8 cellular contexts compared by ENCODE assay signal in genomic region chr12:2811791-2812190, GRCh38. TPM values are rescaled to one million over a fixed set of nuclear protein-coding genes. Genes with fewer than 3 reads are reported as not detected.
A peak's percentile ranks its signal among the peaks of the same experiment; 100 is the strongest.
DNase-seq lines count a peak whose midpoint lies in the region; ATAC-seq and TF ChIP-seq lines count a peak whose summit lies in the region.

No MANE protein-coding gene starts in this region.

- no peaks in the 10 kb centered on the region for H3K9me2 ChIP-seq in Karpas-422 (replicated peaks; ENCODE audit: insufficient read depth, low read length)

- CTCF ChIA-PET in BJ (lab: Yijun Ruan, JAX): interaction anchor here (2.8 kb wide), 1 partner anchor 28 kb away, joined by 12 read pairs; no protein-coding TSS in a partner anchor

- H3K27ac ChIP-seq in Karpas-422 (ENCODE audit: low read length) (peak overlapping the region; percentile 66), coronary artery (no peak overlapping the region)

- H3K4me3 Mint-ChIP-seq in natural killer cell treated with Interleukin-12 subunit alpha and Interleukin-12 subunit beta and Interleukin-15 and Interleukin-18, amount 100 ng/mL, for 72 hours: peak overlapping the region; percentile 100

- H3K36me3 ChIP-seq in BJ (ENCODE audit: control insufficient read depth, insufficient read depth, low read length): no peaks in the 10 kb centered on the region
- H3K36me3 ChIP-seq in Karpas-422 (ENCODE audit: insufficient read depth, low read length): peaks cover 8% of the 10 kb centered on the region; the same call in 1 of the 2 replicates

- H3K27ac Mint-ChIP-seq in natural killer cell treated with Interleukin-12 subunit alpha and Interleukin-12 subunit beta and Interleukin-15 and Interleukin-18, amount 100 ng/mL, for 72 hours: peak overlapping the region; percentile 93 to 99

- peaks cover 35% of the 10 kb centered on the region for H3K79me2 ChIP-seq in Karpas-422 (ENCODE audit: low read length)

- no peaks in the 10 kb centered on the region for H3K27me3 Mint-ChIP-seq in natural killer cell treated with Interleukin-12 subunit alpha and Interleukin-12 subunit beta and Interleukin-15 and Interleukin-18, amount 100 ng/mL, for 72 hours

- H2AFZ ChIP-seq in Karpas-422 (ENCODE audit: low read length): no peak overlapping the region; the same call in 1 of the 2 replicates

- peaks cover 13 to 14% of the 10 kb centered on the region in 2 donors for H3K4me1 Mint-ChIP-seq in natural killer cell treated with Interleukin-12 subunit alpha and Interleukin-12 subunit beta and Interleukin-15 and Interleukin-18, amount 100 ng/mL, for 72 hours (ENCODE audit: low read depth in 2 of 2)

- H3K9ac ChIP-seq in Karpas-422 (ENCODE audit: low read length): peak overlapping the region; percentile 67

- H3K36me3 Mint-ChIP-seq in natural killer cell treated with Interleukin-12 subunit alpha and Interleukin-12 subunit beta and Interleukin-15 and Interleukin-18, amount 100 ng/mL, for 72 hours: no peaks in the 10 kb centered on the region

- DNase-seq in BJ (ENCODE audit: low read depth) (no peak), Karpas-422 (no peak), coronary artery (ENCODE audit: low spot score) (no peak), NCI-H1092 (lab: John Stamatoyannopoulos, UW) (no peak), anterior cingulate cortex (lab: John Stamatoyannopoulos, UW) (no peak)
- no peak for DNase-seq in natural killer cell treated with Interleukin-12 subunit alpha and Interleukin-12 subunit beta and Interleukin-15 and Interleukin-18, amount 100 ng/mL, for 72 hours (ENCODE audit: low spot score)

- TF ChIP-seq CTCF in BJ (IDR thresholded peaks at IDR 0.05; ENCODE audit: insufficient read depth, low read depth, low read length) (no peak), coronary artery (IDR thresholded peaks at IDR 0.05) (no peak)

- no peaks in the 10 kb centered on the region for H3K9me3 Mint-ChIP-seq in natural killer cell treated with Interleukin-12 subunit alpha and Interleukin-12 subunit beta and Interleukin-15 and Interleukin-18, amount 100 ng/mL, for 72 hours

- H3K9me3 ChIP-seq in Karpas-422 (ENCODE audit: low read length): no peaks in the 10 kb centered on the region

- ATAC-seq in natural killer cell treated with Interleukin-12 subunit alpha and Interleukin-12 subunit beta and Interleukin-15 and Interleukin-18, amount 100 ng/mL, for 72 hours: no peak
- no peak for ATAC-seq in HG03159 (IDR thresholded peaks at IDR 0.05; ENCODE audit: unreplicated experiment)
- ATAC-seq in HG03520 (IDR thresholded peaks at IDR 0.05; ENCODE audit: unreplicated experiment): no peak

- H4K20me1 ChIP-seq in Karpas-422 (ENCODE audit: insufficient read depth, low read depth, low read length): no peaks in the 10 kb centered on the region; the same call in 1 of the 2 replicates

- peak overlapping the region; percentile 92 for H3K4me2 ChIP-seq in Karpas-422 (ENCODE audit: low read depth, low read length, poor library complexity, severe bottlenecking)

- H3K27me3 ChIP-seq in BJ (ENCODE audit: control insufficient read depth, insufficient read depth, low read length): no peaks in the 10 kb centered on the region
- no peaks in the 10 kb centered on the region for H3K27me3 ChIP-seq in Karpas-422 (ENCODE audit: low read length)

- H3K4me3 ChIP-seq in BJ (ENCODE audit: low read depth, low read length): peak overlapping the region; percentile 86
- peak overlapping the region; percentile 83 for H3K4me3 ChIP-seq in Karpas-422 (ENCODE audit: low read length)
- peak overlapping the region; percentile 98 for H3K4me3 ChIP-seq in coronary artery

- peaks cover 19% of the 10 kb centered on the region for H3K4me1 ChIP-seq in Karpas-422 (ENCODE audit: low read length)

- POLR2A ChIA-PET in BJ (lab: Charles Lee): interaction anchor here (0.6 kb wide), 1 partner anchor 13 kb away, joined by 3 read pairs; no protein-coding TSS in a partner anchor

RNA-seq across cellular contexts. Expression of gene ITFG2, which starts 0.7 kb away (rescaled TPM):
- polyA plus RNA-seq in BJ (2011; rRNA removed): 21.9 and 27.6 TPM in 2 replicates
- polyA minus RNA-seq in BJ (2011; rRNA and poly(A)+ RNA removed): 27.2 and 30.3 TPM in 2 replicates
- 31.9 and 54.5 TPM in 2 replicates for total RNA-seq in Karpas-422 (2014; rRNA removed; shearing (Covaris generic); ENCODE audit: low replicate concordance)
- 10 to 100 TPM; 28.2 to 65.1 TPM for total RNA-seq in natural killer cell treated with Interleukin-12 subunit alpha and Interleukin-12 subunit beta and Interleukin-15 and Interleukin-18, amount 100 ng/mL, for 72 hours

RNA-seq across cellular contexts. Expression of gene FKBP4, which starts 17.0 kb away (rescaled TPM):
- 27.1 and 32.4 TPM in 2 replicates for polyA plus RNA-seq in BJ (2011; rRNA removed)
- polyA minus RNA-seq in BJ (2011; rRNA and poly(A)+ RNA removed): 23.7 and 29.4 TPM in 2 replicates
- total RNA-seq in Karpas-422 (2014; rRNA removed; shearing (Covaris generic); ENCODE audit: low replicate concordance): 76.7 and 98.3 TPM in 2 replicates
- total RNA-seq in natural killer cell treated with Interleukin-12 subunit alpha and Interleukin-12 subunit beta and Interleukin-15 and Interleukin-18, amount 100 ng/mL, for 72 hours: 100 to 1,000 TPM in 1 of 2 donors, 10 to 100 TPM in 1; 92.1 to 181 TPM

RNA-seq across cellular contexts. Expression of gene NRIP2, which starts 23.0 kb away (rescaled TPM):
- not detected in 2 replicates for polyA plus RNA-seq in BJ (2011; rRNA removed)
- polyA minus RNA-seq in BJ (2011; rRNA and poly(A)+ RNA removed): not detected in 2 replicates
- not detected in 2 replicates for total RNA-seq in Karpas-422 (2014; rRNA removed; shearing (Covaris generic); ENCODE audit: low replicate concordance)
- not detected for total RNA-seq in natural killer cell treated with Interleukin-12 subunit alpha and Interleukin-12 subunit beta and Interleukin-15 and Interleukin-18, amount 100 ng/mL, for 72 hours

RNA-seq across cellular contexts. Expression of gene TEX52, which starts 45.0 kb away (rescaled TPM):
- polyA plus RNA-seq in BJ (2011; rRNA removed): not detected in 2 replicates
- polyA minus RNA-seq in BJ (2011; rRNA and poly(A)+ RNA removed): not detected in 2 replicates
- not detected in 2 replicates for total RNA-seq in Karpas-422 (2014; rRNA removed; shearing (Covaris generic); ENCODE audit: low replicate concordance)
- total RNA-seq in natural killer cell treated with Interleukin-12 subunit alpha and Interleukin-12 subunit beta and Interleukin-15 and Interleukin-18, amount 100 ng/mL, for 72 hours: not detected
